ENCODE assay signal across 1 cellular context in the genomic region with DNA sequence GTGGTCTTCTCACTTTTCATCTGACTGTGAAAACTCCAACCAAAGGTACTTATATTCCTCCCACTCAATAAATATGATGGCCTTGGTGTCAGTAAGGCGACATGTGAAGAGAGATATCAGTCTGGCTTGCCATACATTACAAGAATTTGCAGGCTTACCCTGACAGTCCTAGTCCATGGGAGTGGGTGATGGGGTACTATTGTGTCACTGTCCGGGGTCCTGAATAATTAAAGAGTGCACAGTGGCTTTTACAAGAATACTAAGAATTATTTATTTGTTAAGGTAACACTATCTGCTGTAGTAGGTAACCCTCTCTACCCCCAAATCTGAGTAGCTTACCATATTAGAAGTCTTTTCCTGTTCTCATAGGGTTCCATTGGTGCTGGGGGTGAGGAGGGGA.
TF ChIP-seq lines count a peak whose summit lies in the region.

No MANE protein-coding gene starts in this region.

TF ChIP-seq in K562, 482 proteins besides CTCF, POLR2A, EP300 and RAD21:
- TF ChIP-seq, protein P1, sequence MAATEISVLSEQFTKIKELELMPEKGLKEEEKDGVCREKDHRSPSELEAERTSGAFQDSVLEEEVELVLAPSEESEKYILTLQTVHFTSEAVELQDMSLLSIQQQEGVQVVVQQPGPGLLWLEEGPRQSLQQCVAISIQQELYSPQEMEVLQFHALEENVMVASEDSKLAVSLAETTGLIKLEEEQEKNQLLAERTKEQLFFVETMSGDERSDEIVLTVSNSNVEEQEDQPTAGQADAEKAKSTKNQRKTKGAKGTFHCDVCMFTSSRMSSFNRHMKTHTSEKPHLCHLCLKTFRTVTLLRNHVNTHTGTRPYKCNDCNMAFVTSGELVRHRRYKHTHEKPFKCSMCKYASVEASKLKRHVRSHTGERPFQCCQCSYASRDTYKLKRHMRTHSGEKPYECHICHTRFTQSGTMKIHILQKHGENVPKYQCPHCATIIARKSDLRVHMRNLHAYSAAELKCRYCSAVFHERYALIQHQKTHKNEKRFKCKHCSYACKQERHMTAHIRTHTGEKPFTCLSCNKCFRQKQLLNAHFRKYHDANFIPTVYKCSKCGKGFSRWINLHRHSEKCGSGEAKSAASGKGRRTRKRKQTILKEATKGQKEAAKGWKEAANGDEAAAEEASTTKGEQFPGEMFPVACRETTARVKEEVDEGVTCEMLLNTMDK (IDR thresholded peaks at IDR 0.05; ENCODE audit: borderline replicate concordance, insufficient read depth, low read depth, low read length, poor library complexity, severe bottlenecking) = no peak
- no peak for TF ChIP-seq SMARCB1 (IDR thresholded peaks at IDR 0.05; ENCODE audit: insufficient read length, low read depth)
- TF ChIP-seq MTA3 (IDR thresholded peaks at IDR 0.05; ENCODE audit: borderline replicate concordance) = no peak
- peak; percentile 29; the same call in 1 of the 2 replicates for TF ChIP-seq EHMT2 (IDR thresholded peaks at IDR 0.05)
TF ChIP-seq in K562: peak in this region for 1.
